ENCODE assay signal across 8 cellular contexts in genomic region chr3:48467473-48468267, GRCh38. TPM values are rescaled to one million over a fixed set of nuclear protein-coding genes. Genes with fewer than 3 reads are reported as not detected.
DNase-seq lines count a peak whose midpoint lies in the region; ATAC-seq, FAIRE-seq and TF ChIP-seq lines count a peak whose summit lies in the region.

No MANE protein-coding gene starts in this region.

- H3K27me3 ChIP-seq in DND-41 (ENCODE audit: insufficient read depth, low read length, poor library complexity): no peaks in the 10 kb centered on the region
- H3K27me3 ChIP-seq in PC-3 (ENCODE audit: low read length): no peaks in the 10 kb centered on the region
- no peaks in the 10 kb centered on the region for H3K27me3 ChIP-seq in endothelial cell of umbilical vein (ENCODE audit: control insufficient read depth in 2 of 2, insufficient read depth in 2 of 2, low read length in 2 of 2)

- no peaks in the 10 kb centered on the region for H3K9me2 ChIP-seq in PC-3 (replicated peaks; ENCODE audit: low read length)

- intact Hi-C loops in PC-3 (cut with micrococcal nuclease) (no loop called here), endothelial cell of umbilical vein (cut with micrococcal nuclease) (no loop called here)

- H3K27me3 Mint-ChIP-seq in progenitor cell of endocrine pancreas: no peaks in the 10 kb centered on the region

- ATAC-seq in DND-41 (ENCODE audit: insufficient read depth, low read depth): no peak
- no peak for ATAC-seq in PC-3
- ATAC-seq in HG02763 (IDR thresholded peaks at IDR 0.05; ENCODE audit: unreplicated experiment): no peak

- FAIRE-seq in endothelial cell of umbilical vein (lab: Jason Lieb, UNC): peak; percentile 18

- H3F3A ChIP-seq in PC-3 (ENCODE audit: low read length, unreplicated experiment): no peaks in the 10 kb centered on the region

- CTCF ChIA-PET in PC-3 (lab: Charles Lee) (interaction anchor here (0.6 kb wide), 1 partner anchor 20 kb away, joined by 3 read pairs; no protein-coding TSS in a partner anchor), endothelial cell of umbilical vein (lab: Charles Lee) (interaction anchor here (1.3 to 6.2 kb wide), 3 partner anchors 32 to 82 kb away, joined by 6 to 63 read pairs (median 6); partner anchors contain the start of gene SHISA5)

- DNase-seq in DND-41: no peak
- no peak for DNase-seq in PC-3
- no peak for DNase-seq in endothelial cell of umbilical vein (ENCODE audit: low read depth, low spot score)
- no peak for DNase-seq in progenitor cell of endocrine pancreas (ENCODE audit: low spot score, unreplicated experiment)
- no peak for DNase-seq in SIG-M5 (lab: John Stamatoyannopoulos, UW)
- DNase-seq in nucleus accumbens (lab: John Stamatoyannopoulos, UW): no peak
- no peak for DNase-seq in HUDEP-2 (lab: John Stamatoyannopoulos, UW; ENCODE audit: unreplicated experiment in 76 of 76)

- H3K4me3 Mint-ChIP-seq in progenitor cell of endocrine pancreas (ENCODE audit: low read depth): no peak overlapping the region

- H3K79me2 ChIP-seq in DND-41 (ENCODE audit: insufficient read depth, low read length) (peaks cover 67% of the 10 kb centered on the region), PC-3 (ENCODE audit: low read length) (peaks cover 66% of the 10 kb centered on the region), endothelial cell of umbilical vein (ENCODE audit: control insufficient read depth, insufficient read depth, low read length) (peaks cover 56% of the 10 kb centered on the region)

- H3K27ac Mint-ChIP-seq in progenitor cell of endocrine pancreas: peak overlapping the region; percentile 98

- BruUV-seq in PC-3 (replicated peaks; lab: Mats Ljungman, UMichigan): no TSS peak
- no TSS peak for BruUV-seq in endothelial cell of umbilical vein (replicated peaks; lab: Mats Ljungman, UMichigan)

- H3K9me1 ChIP-seq in endothelial cell of umbilical vein (replicated peaks; ENCODE audit: control insufficient read depth, extremely low read depth, insufficient read depth, low read length): no peaks in the 10 kb centered on the region

- peak; percentile 3 for TF ChIP-seq CTCF in DND-41 (IDR thresholded peaks at IDR 0.05; ENCODE audit: borderline replicate concordance, extremely low read depth, low read length, poor library complexity, severe bottlenecking)
- TF ChIP-seq CTCF in PC-3 (conservative IDR thresholded peaks at IDR 0.05; ENCODE audit: low read depth, low read length): no peak
- no peak for TF ChIP-seq CTCF in endothelial cell of umbilical vein (IDR thresholded peaks at IDR 0.05; ENCODE audit: extremely low read depth in 1 of 2, insufficient read depth in 1 of 2, low read depth in 1 of 2, low read length in 2 of 2)
- TF ChIP-seq CTCF in progenitor cell of endocrine pancreas (IDR thresholded peaks at IDR 0.05; ENCODE audit: unreplicated experiment): no peak

- peaks cover 9% of the 10 kb centered on the region for H3K36me3 Mint-ChIP-seq in progenitor cell of endocrine pancreas (ENCODE audit: insufficient read depth)

- peak; percentile 22 for TF ChIP-seq POLR2A in endothelial cell of umbilical vein (IDR thresholded peaks at IDR 0.05; ENCODE audit: low read depth, low read length)

- H3K9me3 Mint-ChIP-seq in progenitor cell of endocrine pancreas (ENCODE audit: low read depth): no peaks in the 10 kb centered on the region

- peaks cover 19% of the 10 kb centered on the region for H3K4me1 Mint-ChIP-seq in progenitor cell of endocrine pancreas (ENCODE audit: low read depth)

- H3K9ac ChIP-seq in DND-41 (ENCODE audit: low read depth, low read length) (peak overlapping the region; percentile 68), PC-3 (ENCODE audit: low read length) (no peak overlapping the region), endothelial cell of umbilical vein (replicated peaks; ENCODE audit: extremely low read depth, insufficient read depth, low read length) (peak overlapping the region; percentile 96)

- H3K4me3 ChIP-seq in DND-41 (ENCODE audit: low read depth in 1 of 2, low read length in 2 of 2) (peak overlapping the region in 1 of 2 experiments; percentile 67; a peak in 2 of 4 replicates), PC-3 (ENCODE audit: low read length) (no peak overlapping the region), endothelial cell of umbilical vein (replicated peaks in 1 of 3; ENCODE audit: insufficient read depth in 1 of 3, low read depth in 1 of 3, low read length in 3 of 3) (no peak overlapping the region)

- peaks cover 24% of the 10 kb centered on the region; the same call in 1 of the 2 replicates for H4K20me1 ChIP-seq in DND-41 (ENCODE audit: insufficient read depth, low read length)
- no peaks in the 10 kb centered on the region for H4K20me1 ChIP-seq in PC-3 (ENCODE audit: low read length)
- no peaks in the 10 kb centered on the region for H4K20me1 ChIP-seq in endothelial cell of umbilical vein (replicated peaks; ENCODE audit: control insufficient read depth, extremely low read depth, insufficient read depth, low read length)

- H2AFZ ChIP-seq in DND-41 (ENCODE audit: low read depth, low read length): no peak overlapping the region
- no peak overlapping the region for H2AFZ ChIP-seq in PC-3 (ENCODE audit: low read length)
- H2AFZ ChIP-seq in endothelial cell of umbilical vein (ENCODE audit: low read depth, low read length): no peak overlapping the region

- H3K4me2 ChIP-seq in DND-41 (ENCODE audit: insufficient read depth, low read length) (peak overlapping the region; percentile 84), PC-3 (ENCODE audit: low read length) (peak overlapping the region; percentile 80; the same call in 1 of the 2 replicates), endothelial cell of umbilical vein (ENCODE audit: insufficient read depth, low read length) (peak overlapping the region; percentile 70)

- POLR2A ChIA-PET in PC-3 (lab: Charles Lee; ENCODE audit: unreplicated experiment) (no interaction called here), endothelial cell of umbilical vein (lab: Charles Lee) (no interaction called here)

- H3K36me3 ChIP-seq in DND-41 (ENCODE audit: insufficient read depth, low read length): peaks cover 49% of the 10 kb centered on the region
- H3K36me3 ChIP-seq in PC-3 (ENCODE audit: low read depth, low read length): peaks cover 13% of the 10 kb centered on the region; the same call in 1 of the 2 replicates
- peaks cover 0 to 34% of the 10 kb centered on the region in 2 experiments for H3K36me3 ChIP-seq in endothelial cell of umbilical vein (ENCODE audit: control insufficient read depth in 2 of 2, extremely low read depth in 1 of 2, insufficient read depth in 2 of 2, low read length in 2 of 2)

- peak overlapping the region; percentile 89 for H3K27ac ChIP-seq in DND-41 (ENCODE audit: low read length)
- no peak overlapping the region for H3K27ac ChIP-seq in PC-3 (ENCODE audit: low read length)
- H3K27ac ChIP-seq in endothelial cell of umbilical vein (ENCODE audit: insufficient read depth, low read depth, low read length): peak overlapping the region; percentile 98

- H3K9me3 ChIP-seq in DND-41 (ENCODE audit: insufficient read depth, low read length, severe bottlenecking) (no peaks in the 10 kb centered on the region), PC-3 (ENCODE audit: low read length) (no peaks in the 10 kb centered on the region), endothelial cell of umbilical vein (replicated peaks; ENCODE audit: control insufficient read depth, insufficient read depth, low read length) (no peaks in the 10 kb centered on the region)

- H3K4me1 ChIP-seq in DND-41 (ENCODE audit: insufficient read depth, low read length) (peaks cover 71% of the 10 kb centered on the region), PC-3 (ENCODE audit: insufficient read depth, low read length) (peaks cover 43% of the 10 kb centered on the region), endothelial cell of umbilical vein (ENCODE audit: control insufficient read depth, extremely low read depth, insufficient read depth, low read length) (peaks cover 28% of the 10 kb centered on the region)

- dilution Hi-C loops in endothelial cell of umbilical vein (cut with MboI; ENCODE audit: extremely low pct_ligation_motif_present, low sequenced_read_pairs): no loop called here

RNA-seq across cellular contexts. Expression of gene ATRIP, which starts 21.1 kb away (rescaled TPM):
- 13.9 and 16.1 TPM in 2 replicates for total RNA-seq in PC-3 (2014; rRNA removed)
- 12.6 and 14.7 TPM in 2 replicates for total RNA-seq in endothelial cell of umbilical vein
- 10.6 and 13.0 TPM in 2 replicates for polyA plus RNA-seq in endothelial cell of umbilical vein
- 10.1 and 10.5 TPM in 2 replicates for polyA plus RNA-seq in endothelial cell of umbilical vein (2011; cell fraction: cytosol; rRNA removed)
- polyA plus RNA-seq in endothelial cell of umbilical vein (2011; cell fraction: nucleus; rRNA removed): 20.9 and 22.8 TPM in 2 replicates
- 8.6 and 8.9 TPM in 2 replicates for polyA plus RNA-seq in endothelial cell of umbilical vein (2012)
- polyA minus RNA-seq in endothelial cell of umbilical vein: 11.8 and 11.9 TPM in 2 replicates
- 15.4 TPM for polyA minus RNA-seq in endothelial cell of umbilical vein (2011; cell fraction: cytosol; rRNA and poly(A)+ RNA removed)
- 7.6 and 11.9 TPM in 2 replicates for polyA minus RNA-seq in endothelial cell of umbilical vein (2011; cell fraction: nucleus; rRNA and poly(A)+ RNA removed)
- 13.8 and 15.2 TPM in 2 replicates for total RNA-seq in progenitor cell of endocrine pancreas

RNA-seq across cellular contexts. Expression of gene TMA7, which starts 27.6 kb away (rescaled TPM):
- total RNA-seq in PC-3 (2014; rRNA removed): 517 and 618 TPM in 2 replicates
- 306 and 332 TPM in 2 replicates for total RNA-seq in endothelial cell of umbilical vein
- polyA plus RNA-seq in endothelial cell of umbilical vein: 73.0 and 137 TPM in 2 replicates
- polyA plus RNA-seq in endothelial cell of umbilical vein (2011; cell fraction: cytosol; rRNA removed): 341 and 475 TPM in 2 replicates
- 95.0 and 136 TPM in 2 replicates for polyA plus RNA-seq in endothelial cell of umbilical vein (2011; cell fraction: nucleus; rRNA removed)
- polyA plus RNA-seq in endothelial cell of umbilical vein (2012): 427 and 444 TPM in 2 replicates
- polyA minus RNA-seq in endothelial cell of umbilical vein: 14.0 and 15.7 TPM in 2 replicates
- 37.3 TPM for polyA minus RNA-seq in endothelial cell of umbilical vein (2011; cell fraction: cytosol; rRNA and poly(A)+ RNA removed)
- polyA minus RNA-seq in endothelial cell of umbilical vein (2011; cell fraction: nucleus; rRNA and poly(A)+ RNA removed): 14.8 and 17.1 TPM in 2 replicates
- 236 and 253 TPM in 2 replicates for total RNA-seq in progenitor cell of endocrine pancreas

RNA-seq across cellular contexts. Expression of gene CCDC51, which starts 27.8 kb away (rescaled TPM):
- total RNA-seq in PC-3 (2014; rRNA removed): 27.8 and 30.9 TPM in 2 replicates
- total RNA-seq in endothelial cell of umbilical vein: 9.8 and 11.2 TPM in 2 replicates
- polyA plus RNA-seq in endothelial cell of umbilical vein: 10.1 and 11.3 TPM in 2 replicates
- 12.5 TPM in 2 replicates for polyA plus RNA-seq in endothelial cell of umbilical vein (2011; cell fraction: cytosol; rRNA removed)
- 5.2 and 5.5 TPM in 2 replicates for polyA plus RNA-seq in endothelial cell of umbilical vein (2011; cell fraction: nucleus; rRNA removed)
- polyA plus RNA-seq in endothelial cell of umbilical vein (2012): 8.8 and 11.8 TPM in 2 replicates
- 6.5 and 7.6 TPM in 2 replicates for polyA minus RNA-seq in endothelial cell of umbilical vein
- 8.0 TPM for polyA minus RNA-seq in endothelial cell of umbilical vein (2011; cell fraction: cytosol; rRNA and poly(A)+ RNA removed)
- polyA minus RNA-seq in endothelial cell of umbilical vein (2011; cell fraction: nucleus; rRNA and poly(A)+ RNA removed): 0.48 and 1.7 TPM in 2 replicates
- total RNA-seq in progenitor cell of endocrine pancreas: 11.4 and 13.2 TPM in 2 replicates

RNA-seq across cellular contexts. Expression of gene SHISA5, which starts 36.3 kb away (rescaled TPM):
- total RNA-seq in PC-3 (2014; rRNA removed): 159 and 164 TPM in 2 replicates
- total RNA-seq in endothelial cell of umbilical vein: 205 and 213 TPM in 2 replicates
- 320 and 401 TPM in 2 replicates for polyA plus RNA-seq in endothelial cell of umbilical vein
- 210 and 226 TPM in 2 replicates for polyA plus RNA-seq in endothelial cell of umbilical vein (2011; cell fraction: cytosol; rRNA removed)
- 87.1 and 91.4 TPM in 2 replicates for polyA plus RNA-seq in endothelial cell of umbilical vein (2011; cell fraction: nucleus; rRNA removed)
- 173 and 191 TPM in 2 replicates for polyA plus RNA-seq in endothelial cell of umbilical vein (2012)
- 158 and 169 TPM in 2 replicates for polyA minus RNA-seq in endothelial cell of umbilical vein
- 92.3 TPM for polyA minus RNA-seq in endothelial cell of umbilical vein (2011; cell fraction: cytosol; rRNA and poly(A)+ RNA removed)
- polyA minus RNA-seq in endothelial cell of umbilical vein (2011; cell fraction: nucleus; rRNA and poly(A)+ RNA removed): 29.9 and 37.6 TPM in 2 replicates
- total RNA-seq in progenitor cell of endocrine pancreas: 157 and 162 TPM in 2 replicates

RNA-seq across cellular contexts. Expression of gene PLXNB1, which starts 37.8 kb away (rescaled TPM):
- total RNA-seq in PC-3 (2014; rRNA removed) (31.8 and 35.4 TPM in 2 replicates), endothelial cell of umbilical vein (43.0 and 43.1 TPM in 2 replicates), progenitor cell of endocrine pancreas (535 and 543 TPM in 2 replicates)
- polyA plus RNA-seq in endothelial cell of umbilical vein: 45.2 and 47.5 TPM in 2 replicates
- 18.3 and 23.0 TPM in 2 replicates for polyA plus RNA-seq in endothelial cell of umbilical vein (2011; cell fraction: cytosol; rRNA removed)
- 262 and 302 TPM in 2 replicates for polyA plus RNA-seq in endothelial cell of umbilical vein (2011; cell fraction: nucleus; rRNA removed)
- 25.8 and 32.9 TPM in 2 replicates for polyA plus RNA-seq in endothelial cell of umbilical vein (2012)
- 52.5 and 60.1 TPM in 2 replicates for polyA minus RNA-seq in endothelial cell of umbilical vein
- 27.2 TPM for polyA minus RNA-seq in endothelial cell of umbilical vein (2011; cell fraction: cytosol; rRNA and poly(A)+ RNA removed)
- polyA minus RNA-seq in endothelial cell of umbilical vein (2011; cell fraction: nucleus; rRNA and poly(A)+ RNA removed): 66.9 and 99.7 TPM in 2 replicates
